16 cellular contexts compared by ENCODE assay signal in genomic region chr4:120317713-120318112, GRCh38.
"Had no signal": no experiment of that assay in that cellular context is flagged by ENCODE, and none has a peak within 500 bp of the region (broad histone marks: within the 10 kb centered on the region; RNA-seq: fewer than 3 reads in every experiment).

No MANE protein-coding gene starts in this region.

- H3K4me2 ChIP-seq: hepatocyte had no signal

- H3K4me1 ChIP-seq: body of pancreas, esophagus squamous epithelium, suprapubic skin had no signal

- H3K27me3 ChIP-seq: body of pancreas, esophagus squamous epithelium, hepatocyte, suprapubic skin had no signal

- ATAC-seq: activated T-cell treated with anti-CD3 and anti-CD28 coated beads, Interleukin-2, amount 50 U/mL, for 72 hours; body of pancreas; natural killer cell treated with Interleukin-12 subunit alpha and Interleukin-12 subunit beta and Interleukin-15 and Interleukin-18, amount 100 ng/mL, for 72 hours; right cardiac atrium had no signal

- H3K9me3 ChIP-seq: body of pancreas, esophagus squamous epithelium, left ventricle myocardium inferior, suprapubic skin had no signal

- H3K27ac ChIP-seq: body of pancreas, esophagus squamous epithelium, hepatocyte, left ventricle myocardium inferior, suprapubic skin had no signal

- H3K36me3 ChIP-seq: esophagus squamous epithelium, left ventricle myocardium inferior, suprapubic skin had no signal

- H2AFZ ChIP-seq: hepatocyte had no signal

- DNase-seq: activated B cell treated with CpG ODN at 0.5 μM for 24 hours; activated CD4-positive, alpha-beta T cell treated with anti-CD3 and anti-CD28 coated beads for 48 hours; activated CD8-positive, alpha-beta memory T cell treated with anti-CD3 and anti-CD28 coated beads, Interleukin-2, amount 50 U/mL, for 48 hours; activated gamma-delta T cell; activated T-cell treated with anti-CD3 and anti-CD28 coated beads, Interleukin-2, amount 50 U/mL, for 72 hours; amygdala; body of pancreas; cortex of kidney; effector CD4-positive, alpha-beta T cell; esophagus squamous epithelium; left ventricle myocardium inferior; occipital lobe; right cardiac atrium had no signal

- H3K4me3 ChIP-seq: body of pancreas, esophagus squamous epithelium, hepatocyte, left ventricle myocardium inferior, suprapubic skin had no signal
